ENCODE assay signal across 28 cellular contexts in genomic region chr19:13727798-13728197, GRCh38. TPM values are rescaled to one million over a fixed set of nuclear protein-coding genes. Genes with fewer than 3 reads are reported as not detected.
DNase-seq lines count a peak whose midpoint lies in the region; ATAC-seq, FAIRE-seq and TF ChIP-seq lines count a peak whose summit lies in the region.
"Had no signal": no experiment of that assay in that cellular context is flagged by ENCODE, and none has a peak within 500 bp of the region (broad histone marks: within the 10 kb centered on the region; RNA-seq: fewer than 3 reads in every experiment).

No MANE protein-coding gene starts in this region.

- no peak overlapping the region for H3K4me3 Mint-ChIP-seq in astrocyte (ENCODE audit: unreplicated experiment)
- H3K4me3 Mint-ChIP-seq: activated CD8-positive, alpha-beta T cell treated with anti-CD3 and anti-CD28 coated beads, Interleukin-2, amount 10 ng/mL, durations not matched to agents 7 days and 5 days; central memory CD8-positive, alpha-beta T cell; mesothelial cell of epicardium; stimulated activated naive CD8-positive, alpha-beta T cell treated with anti-CD3 and anti-CD28 coated beads, Interleukin-15, Interleukin-2, amounts not matched to agents 100 ng/mL and 50 ng/mL, for 24 hours; T-cell had no signal

- WGBS in HepG2 (ENCODE audit: low lambda C conversion rate) = 74% methylated on average over 7 of the region's 8 CpGs
- WGBS in right lobe of liver (ENCODE audit: insufficient coverage, low coverage, low lambda C conversion rate, missing lambda C conversion rate) = 0% methylated on average over 1 of the region's 8 CpGs
- WGBS in aorta, 2 donors = 10 to 11% methylated on average over 8 of the region's 8 CpGs

- H3K36me3 ChIP-seq in HepG2 (replicated peaks in 1 of 2; ENCODE audit: control insufficient read depth in 1 of 2, insufficient read depth in 2 of 2, low read length in 2 of 2) = no peaks in the 10 kb centered on the region
- H3K36me3 ChIP-seq in right lobe of liver = no peaks in the 10 kb centered on the region
- no peaks in the 10 kb centered on the region for H3K36me3 ChIP-seq in astrocyte (ENCODE audit: insufficient read depth, low read length)
- H3K36me3 ChIP-seq in aorta (ENCODE audit: control insufficient read depth in 1 of 2, insufficient read depth in 2 of 2, low read length in 1 of 2) = no peaks in the 10 kb centered on the region
- H3K36me3 ChIP-seq in BE2C = no peaks in the 10 kb centered on the region
- H3K36me3 ChIP-seq: ovary, upper lobe of left lung had no signal

- no peak overlapping the region for H3K9ac ChIP-seq in HepG2 (ENCODE audit: insufficient read depth, low read depth, low read length)
- H3K9ac ChIP-seq in astrocyte (ENCODE audit: low read length) = no peak overlapping the region
- H3K9ac ChIP-seq: KMS-11 had no signal

- H3K27ac ChIP-seq in HepG2 (ENCODE audit: extremely low read length, insufficient read depth, low read length) (no peak overlapping the region), right lobe of liver (no peak overlapping the region), astrocyte (ENCODE audit: low read depth, low read length) (no peak overlapping the region), aorta (ENCODE audit: low read depth in 1 of 2, low read length in 2 of 2) (peak overlapping the region; percentile 9 to 22)
- H3K27ac ChIP-seq: KMS-11, ovary, upper lobe of left lung had no signal

- TF ChIP-seq EP300 in HepG2 (IDR thresholded peaks at IDR 0.05; ENCODE audit: low read depth in 2 of 2, low read length in 2 of 2) = no peak
- no peak for TF ChIP-seq EP300 in HepG2 (CRISPR knock-in tag; IDR thresholded peaks at IDR 0.05; ENCODE audit: borderline replicate concordance)

- no peaks in the 10 kb centered on the region for H3K36me3 Mint-ChIP-seq in astrocyte (ENCODE audit: low read depth, unreplicated experiment)
- H3K36me3 Mint-ChIP-seq: CD14-positive monocyte, mesothelial cell of epicardium, natural killer cell, T-cell had no signal

- TF ChIP-seq CTCF in HepG2 (CRISPR knock-in tag; IDR thresholded peaks at IDR 0.05) (no peak), right lobe of liver (IDR thresholded peaks at IDR 0.05) (no peak), astrocyte (IDR thresholded peaks at IDR 0.05; ENCODE audit: insufficient read depth, low read depth, low read length) (no peak), fibroblast of pulmonary artery (IDR thresholded peaks at IDR 0.05; ENCODE audit: low read length, missing control alignments) (no peak), BE2C (IDR thresholded peaks at IDR 0.05; ENCODE audit: low read depth, low read length) (no peak)

- peaks cover 6% of the 10 kb centered on the region for H3K79me2 ChIP-seq in HepG2 (ENCODE audit: insufficient read depth, low read length)
- peaks cover 5% of the 10 kb centered on the region for H3K79me2 ChIP-seq in astrocyte (ENCODE audit: insufficient read depth, low read length)

- in situ Hi-C loops in HepG2 (cut with HindIII; ENCODE audit: extremely low pct_ligation_motif_present, low pct_unique_long_range_greater_than_20kb) = loop anchor here (10.0 kb wide), 1 partner anchor 453 kb away; no protein-coding TSS in a partner anchor

- TF ChIP-seq RAD21 in HepG2 (CRISPR knock-in tag; IDR thresholded peaks at IDR 0.05) = no peak

- peaks cover 8% of the 10 kb centered on the region for H3K4me1 Mint-ChIP-seq in astrocyte (ENCODE audit: low read depth, unreplicated experiment)

- no peak overlapping the region for H3K27ac Mint-ChIP-seq in astrocyte (ENCODE audit: unreplicated experiment)
- H3K27ac Mint-ChIP-seq: activated CD8-positive, alpha-beta T cell treated with anti-CD3 and anti-CD28 coated beads, Interleukin-2, amount 10 ng/mL, durations not matched to agents 7 days and 5 days; mesothelial cell of epicardium; natural killer cell; stimulated activated naive CD8-positive, alpha-beta T cell treated with anti-CD3 and anti-CD28 coated beads, Interleukin-15, Interleukin-2, amounts not matched to agents 100 ng/mL and 50 ng/mL, for 24 hours; T-cell had no signal

- H3K27me3 ChIP-seq in HepG2 (ENCODE audit: control insufficient read depth in 1 of 2, insufficient read depth in 2 of 2, low read length in 2 of 2) = no peaks in the 10 kb centered on the region
- no peaks in the 10 kb centered on the region for H3K27me3 ChIP-seq in right lobe of liver
- no peaks in the 10 kb centered on the region for H3K27me3 ChIP-seq in astrocyte (ENCODE audit: insufficient read depth, low read length)
- H3K27me3 ChIP-seq in aorta (ENCODE audit: control insufficient read depth in 1 of 2, insufficient read depth in 2 of 2, low read length in 1 of 2) = no peaks in the 10 kb centered on the region
- H3K27me3 ChIP-seq in BE2C = no peaks in the 10 kb centered on the region
- H3K27me3 ChIP-seq: ovary, upper lobe of left lung had no signal

- intact Hi-C loops in HepG2 (cut with micrococcal nuclease; ENCODE audit: unreplicated experiment) (no loop called here), right lobe of liver (cut with DNase I) (no loop called here), aorta (cut with DNase I) (loop anchor here in 1 of 2 donors (10.0 kb wide), 2 partner anchors 463 to 553 kb away; no protein-coding TSS in a partner anchor), left cardiac atrium (cut with DNase I) (loop anchor here in 1 of 2 donors (10.0 kb wide), 1 partner anchor 453 kb away; no protein-coding TSS in a partner anchor)

- H2AFZ ChIP-seq in HepG2 (ENCODE audit: low read length) = no peak overlapping the region
- H2AFZ ChIP-seq in astrocyte (ENCODE audit: low read depth, low read length) = peak overlapping the region; percentile 15

- H4K20me1 ChIP-seq in HepG2 (ENCODE audit: insufficient read depth, low read length) (no peaks in the 10 kb centered on the region), astrocyte (ENCODE audit: insufficient read depth, low read length) (no peaks in the 10 kb centered on the region)

- no TSS peak for BruUV-seq in HepG2 (replicated peaks; lab: Mats Ljungman, UMichigan)

- H3K4me3 ChIP-seq in HepG2 (replicated peaks in 1 of 3; ENCODE audit: insufficient read depth in 1 of 3, low read depth in 2 of 3, low read length in 3 of 3) (no peak overlapping the region), right lobe of liver (no peak overlapping the region), astrocyte (ENCODE audit: insufficient read depth, low read depth, low read length) (no peak overlapping the region), fibroblast of pulmonary artery (replicated peaks; ENCODE audit: low read depth, low read length) (no peak overlapping the region), aorta (ENCODE audit: low read length in 2 of 2) (no peak overlapping the region), BE2C (ENCODE audit: low read depth, low read length) (no peak overlapping the region)
- H3K4me3 ChIP-seq: ovary, upper lobe of left lung had no signal

- POLR2A ChIA-PET in HepG2 (lab: Yijun Ruan, JAX) = no interaction called here

- DNase-seq in HepG2 (ENCODE audit: low spot score) (no peak), right lobe of liver (no peak), astrocyte (ENCODE audit: low read depth) (peak; percentile 81), fibroblast of pulmonary artery (ENCODE audit: low read depth) (peak; percentile 58), aorta (no peak), left cardiac atrium (no peak), BE2C (no peak)
- DNase-seq: 8988T; activated CD4-positive, alpha-beta T cell treated with anti-CD3 and anti-CD28 coated beads for 1 hour; activated CD8-positive, alpha-beta T cell treated with anti-CD3 and anti-CD28 coated beads, Interleukin-2, amount 10 ng/mL, durations not matched to agents 7 days and 5 days; activated T-cell treated with anti-CD3 and anti-CD28 coated beads, Interleukin-2, amount 50 U/mL, for 1 hour; effector memory CD4-positive, alpha-beta T cell; MV-4-11; natural killer cell; NCI-H1694; ovary; stimulated activated CD4-positive, alpha-beta T cell treated with anti-CD3 and anti-CD28 coated beads, Interleukin-12 subunit alpha, Interleukin-12 subunit beta, amount 100 ng/mL, for 4 hours; T-cell; upper lobe of left lung had no signal

- CTCF ChIA-PET in HepG2 (lab: Yijun Ruan, JAX; ENCODE audit: low intra/inter-chr PET ratio, low total read pairs) = no interaction called here

- FAIRE-seq in HepG2 (lab: Jason Lieb, UNC) = no peak
- FAIRE-seq in astrocyte (lab: Jason Lieb, UNC) = no peak
- FAIRE-seq: D721Med had no signal

- H3K27me3 Mint-ChIP-seq in astrocyte (ENCODE audit: low read depth, unreplicated experiment) = peaks cover 2% of the 10 kb centered on the region
- H3K27me3 Mint-ChIP-seq: stimulated activated naive CD8-positive, alpha-beta T cell treated with anti-CD3 and anti-CD28 coated beads, Interleukin-15, Interleukin-2, amounts not matched to agents 100 ng/mL and 50 ng/mL, for 24 hours; T-cell had no signal

- H3K4me1 ChIP-seq in HepG2 (ENCODE audit: insufficient read depth, low read length) (peaks cover 39% of the 10 kb centered on the region), right lobe of liver (peaks cover 0 to 6% (median 3%) of the 10 kb centered on the region in 4 donors), astrocyte (ENCODE audit: insufficient read depth, low read length) (peaks cover 30% of the 10 kb centered on the region), aorta (ENCODE audit: control insufficient read depth in 1 of 2, insufficient read depth in 2 of 2, low read length in 2 of 2) (no peaks in the 10 kb centered on the region), BE2C (no peaks in the 10 kb centered on the region)

- TF ChIP-seq POLR2A in HepG2 (IDR thresholded peaks at IDR 0.05; ENCODE audit: insufficient read depth in 1 of 2, low read depth in 2 of 2, low read length in 2 of 2) (no peak), right lobe of liver (IDR thresholded peaks at IDR 0.05) (no peak)

- ATAC-seq in HepG2 (no peak), right lobe of liver (no peak), aorta (ENCODE audit: low FRiP score) (no peak), left cardiac atrium (no peak), GM21786 (IDR thresholded peaks at IDR 0.05; ENCODE audit: unreplicated experiment) (no peak)
- ATAC-seq: activated CD8-positive, alpha-beta T cell treated with anti-CD3 and anti-CD28 coated beads, Interleukin-2, amount 10 ng/mL, durations not matched to agents 7 days and 5 days; left lobe of liver; natural killer cell; Right ventricle myocardium inferior; T-cell had no signal

- H3K9me3 ChIP-seq in HepG2 (ENCODE audit: low read length) = no peaks in the 10 kb centered on the region
- H3K9me3 ChIP-seq in right lobe of liver = no peaks in the 10 kb centered on the region
- no peaks in the 10 kb centered on the region for H3K9me3 ChIP-seq in astrocyte (ENCODE audit: insufficient read depth, low read depth, low read length)
- no peaks in the 10 kb centered on the region for H3K9me3 ChIP-seq in aorta (ENCODE audit: control insufficient read depth, low read length)
- H3K9me3 ChIP-seq in BE2C = no peaks in the 10 kb centered on the region
- H3K9me3 ChIP-seq: ovary, upper lobe of left lung had no signal

- H3K9me3 Mint-ChIP-seq in astrocyte (ENCODE audit: unreplicated experiment) = peaks cover 2% of the 10 kb centered on the region
- H3K9me3 Mint-ChIP-seq: CD14-positive monocyte; central memory CD8-positive, alpha-beta T cell; mesothelial cell of epicardium; natural killer cell; stimulated activated naive CD8-positive, alpha-beta T cell treated with anti-CD3 and anti-CD28 coated beads, Interleukin-15, Interleukin-2, amounts not matched to agents 100 ng/mL and 50 ng/mL, for 24 hours; T-cell had no signal

- H3K4me2 ChIP-seq in HepG2 (ENCODE audit: low read depth, low read length) = no peak overlapping the region
- no peak overlapping the region for H3K4me2 ChIP-seq in astrocyte (ENCODE audit: low read length)
- H3K4me2 ChIP-seq: KMS-11 had no signal

RNA-seq across cellular contexts. Expression of gene MRI1, which starts 36.5 kb away (rescaled TPM):
- total RNA-seq in HepG2 (2016; rRNA removed; fragmentation: Illumina TruSeq; extraction: Trizol) = 15.3 and 20.1 TPM in 2 replicates
- 2.2 and 3.3 TPM in 2 replicates for total RNA-seq in HepG2 (2016; cell fraction: cytosol; rRNA removed; fragmentation: Illumina TruSeq; extraction: Trizol; ENCODE audit: low read depth)
- 15.0 and 19.2 TPM in 2 replicates for total RNA-seq in HepG2 (2016; cell fraction: insoluble cytoplasmic fraction; rRNA removed; fragmentation: Illumina TruSeq; extraction: Trizol)
- 5.4 and 5.5 TPM in 2 replicates for total RNA-seq in HepG2 (2016; cell fraction: membrane; rRNA removed; fragmentation: Illumina TruSeq; extraction: Trizol)
- total RNA-seq in HepG2 (2016; cell fraction: nucleus; rRNA removed; fragmentation: Illumina TruSeq; extraction: Trizol) = 16.8 and 19.8 TPM in 2 replicates
- polyA plus RNA-seq in HepG2 (2011; rRNA removed) = 20.6 and 27.7 TPM in 2 replicates
- 11.3 and 15.1 TPM in 2 replicates for polyA plus RNA-seq in HepG2 (2011; cell fraction: cytosol; rRNA removed)
- polyA plus RNA-seq in HepG2 (2011; cell fraction: nucleus; rRNA removed) = 130 and 140 TPM in 2 replicates
- polyA plus RNA-seq in HepG2 (2012) = 9.3 and 11.3 TPM in 2 replicates
- polyA plus RNA-seq in HepG2 (2016; cell fraction: cytosol; fragmentation: Illumina TruSeq; extraction: Trizol; ENCODE audit: low read depth) = 2.0 and 2.1 TPM in 2 replicates
- 14.4 and 15.2 TPM in 2 replicates for polyA plus RNA-seq in HepG2 (2016; cell fraction: insoluble cytoplasmic fraction; fragmentation: Illumina TruSeq; extraction: Trizol; ENCODE audit: low read depth)
- 3.7 TPM in 2 replicates for polyA plus RNA-seq in HepG2 (2016; cell fraction: membrane; fragmentation: Illumina TruSeq; extraction: Trizol; ENCODE audit: low read depth)
- 38.8 and 42.1 TPM in 2 replicates for polyA plus RNA-seq in HepG2 (2016; cell fraction: nucleus; fragmentation: Illumina TruSeq; extraction: Trizol; ENCODE audit: insufficient read depth, low read depth)
- 31.0 and 50.1 TPM in 2 replicates for polyA minus RNA-seq in HepG2 (2011; rRNA and poly(A)+ RNA removed; ENCODE audit: low replicate concordance)
- polyA minus RNA-seq in HepG2 (2011; cell fraction: cytosol; rRNA and poly(A)+ RNA removed) = 12.0 and 12.5 TPM in 2 replicates
- polyA minus RNA-seq in HepG2 (2011; cell fraction: nucleus; rRNA and poly(A)+ RNA removed) = 12.9 and 13.9 TPM in 2 replicates
- total RNA-seq in right lobe of liver = 10 to 100 TPM; 14.5 to 30.5 (median 24.1) TPM
- total RNA-seq in astrocyte = 25.8 and 26.6 TPM in 2 replicates
- 10 to 100 TPM; 25.5 to 44.6 TPM for total RNA-seq in aorta
- 10 to 100 TPM in 1 of 2 donors, 1 to 10 TPM in 1; 5.8 to 66.5 TPM for polyA plus RNA-seq in aorta
- total RNA-seq in left cardiac atrium = 10 to 100 TPM; 15.8 to 16.4 TPM
- 15.3 TPM for polyA plus RNA-seq in BE2C (2012; ENCODE audit: insufficient read depth, insufficient read length, low read depth)

RNA-seq across cellular contexts. Expression of gene C19orf53, which starts 46.5 kb away (rescaled TPM):
- total RNA-seq in HepG2 (2016; rRNA removed; fragmentation: Illumina TruSeq; extraction: Trizol) = 127 and 129 TPM in 2 replicates
- 100 and 107 TPM in 2 replicates for total RNA-seq in HepG2 (2016; cell fraction: cytosol; rRNA removed; fragmentation: Illumina TruSeq; extraction: Trizol; ENCODE audit: low read depth)
- total RNA-seq in HepG2 (2016; cell fraction: insoluble cytoplasmic fraction; rRNA removed; fragmentation: Illumina TruSeq; extraction: Trizol) = 120 and 139 TPM in 2 replicates
- 129 and 137 TPM in 2 replicates for total RNA-seq in HepG2 (2016; cell fraction: membrane; rRNA removed; fragmentation: Illumina TruSeq; extraction: Trizol)
- total RNA-seq in HepG2 (2016; cell fraction: nucleus; rRNA removed; fragmentation: Illumina TruSeq; extraction: Trizol) = 38.1 and 46.3 TPM in 2 replicates
- polyA plus RNA-seq in HepG2 (2011; rRNA removed) = 130 and 154 TPM in 2 replicates
- polyA plus RNA-seq in HepG2 (2011; cell fraction: cytosol; rRNA removed) = 136 and 140 TPM in 2 replicates
- polyA plus RNA-seq in HepG2 (2011; cell fraction: nucleus; rRNA removed) = 41.3 and 46.6 TPM in 2 replicates
- 81.4 and 137 TPM in 2 replicates for polyA plus RNA-seq in HepG2 (2012)
- polyA plus RNA-seq in HepG2 (2016; cell fraction: cytosol; fragmentation: Illumina TruSeq; extraction: Trizol; ENCODE audit: low read depth) = 129 and 144 TPM in 2 replicates
- polyA plus RNA-seq in HepG2 (2016; cell fraction: insoluble cytoplasmic fraction; fragmentation: Illumina TruSeq; extraction: Trizol; ENCODE audit: low read depth) = 157 and 159 TPM in 2 replicates
- 161 and 164 TPM in 2 replicates for polyA plus RNA-seq in HepG2 (2016; cell fraction: membrane; fragmentation: Illumina TruSeq; extraction: Trizol; ENCODE audit: low read depth)
- polyA plus RNA-seq in HepG2 (2016; cell fraction: nucleus; fragmentation: Illumina TruSeq; extraction: Trizol; ENCODE audit: insufficient read depth, low read depth) = 79.1 and 91.5 TPM in 2 replicates
- 66.1 and 174 TPM in 2 replicates for polyA minus RNA-seq in HepG2 (2011; rRNA and poly(A)+ RNA removed; ENCODE audit: low replicate concordance)
- polyA minus RNA-seq in HepG2 (2011; cell fraction: cytosol; rRNA and poly(A)+ RNA removed) = 29.3 and 33.8 TPM in 2 replicates
- 14.4 and 17.7 TPM in 2 replicates for polyA minus RNA-seq in HepG2 (2011; cell fraction: nucleus; rRNA and poly(A)+ RNA removed)
- total RNA-seq in right lobe of liver = 100 to 1,000 TPM in 2 of 6 experiments, 10 to 100 TPM in 4; 30.6 to 227 (median 32.8) TPM
- 114 and 138 TPM in 2 replicates for total RNA-seq in astrocyte
- total RNA-seq in aorta = 10 to 100 TPM; 57.8 to 58.1 TPM
- 100 to 1,000 TPM; 107 to 172 TPM for polyA plus RNA-seq in aorta
- total RNA-seq in left cardiac atrium = 10 to 100 TPM; 82.6 to 83.2 TPM
- 918 TPM for polyA plus RNA-seq in BE2C (2012; ENCODE audit: insufficient read depth, insufficient read length, low read depth)

Comparison
In these comparisons a context has a peak if more than half of its experiments do, and no peak if none do; other contexts are left out.
1. DNase-seq: peak in astrocyte (single experiment) and fibroblast of pulmonary artery (single experiment); none in HepG2 (single experiment), right lobe of liver (0 of 3), aorta (0 of 2), left cardiac atrium (single experiment) and BE2C (single experiment).
2. H3K27ac ChIP-seq: peak in aorta (2 of 2); none in HepG2 (single experiment), right lobe of liver (0 of 3) and astrocyte (single experiment).